22 cellular contexts compared by ENCODE assay signal in the genomic region with DNA sequence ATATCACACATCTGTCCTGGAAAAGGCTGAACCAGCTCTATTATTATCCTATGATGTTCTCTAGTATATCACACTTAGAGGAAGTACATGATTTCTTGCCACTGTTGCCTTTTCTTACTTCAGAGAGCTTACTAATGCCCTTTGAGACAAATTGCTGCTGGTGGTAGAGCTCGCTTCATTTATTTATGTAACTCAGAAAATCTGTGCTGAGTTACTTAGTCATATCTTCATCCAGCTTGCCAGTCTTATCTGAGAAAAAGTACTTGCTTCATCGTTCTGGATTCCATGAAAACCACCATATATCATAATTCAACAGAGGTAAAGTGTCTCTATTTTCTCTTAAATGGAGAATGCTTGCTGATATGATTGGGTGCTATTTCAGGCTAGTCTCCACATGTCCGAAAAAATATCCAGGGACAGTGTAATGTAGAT. TPM values are rescaled to one million over a fixed set of nuclear protein-coding genes. Genes with fewer than 3 reads are reported as not detected.
DNase-seq lines count a peak whose midpoint lies in the region; ATAC-seq, FAIRE-seq and TF ChIP-seq lines count a peak whose summit lies in the region.
"Had no signal": no experiment of that assay in that cellular context is flagged by ENCODE, and none has a peak within 500 bp of the region (broad histone marks: within the 10 kb centered on the region; RNA-seq: fewer than 3 reads in every experiment).

No MANE protein-coding gene starts in this region.

- H3K36me3 ChIP-seq in breast epithelium, result no peaks in the 10 kb centered on the region
- no peaks in the 10 kb centered on the region for H3K36me3 ChIP-seq in keratinocyte (ENCODE audit: control insufficient read depth in 2 of 2, extremely low read depth in 1 of 2, insufficient read depth in 2 of 2, low read length in 2 of 2)
- no peaks in the 10 kb centered on the region for H3K36me3 ChIP-seq in aorta (ENCODE audit: control insufficient read depth in 1 of 2, insufficient read depth in 2 of 2, low read length in 1 of 2)
- no peaks in the 10 kb centered on the region for H3K36me3 ChIP-seq in Caco-2 (ENCODE audit: control insufficient read depth, insufficient read depth, low read length)
- H3K36me3 ChIP-seq: MG63 had no signal

- TF ChIP-seq CTCF in MCF 10A (IDR thresholded peaks at IDR 0.05; ENCODE audit: unreplicated experiment) (no peak), breast epithelium (IDR thresholded peaks at IDR 0.05) (no peak), coronary artery (IDR thresholded peaks at IDR 0.05) (no peak), keratinocyte (optimal IDR thresholded peaks at IDR 0.05 in 1 of 3, IDR thresholded peaks at IDR 0.05 in 1 of 3, conservative IDR thresholded peaks at IDR 0.05 in 1 of 3; ENCODE audit: extremely low read depth in 1 of 3, insufficient read depth in 2 of 3, low read length in 3 of 3) (no peak), Caco-2 (IDR thresholded peaks at IDR 0.05; ENCODE audit: insufficient read depth in 1 of 2, low read depth in 1 of 2, low read length in 1 of 2, severe bottlenecking in 1 of 2, unreplicated experiment in 1 of 2) (no peak)

- no peaks in the 10 kb centered on the region for H4K20me1 ChIP-seq in keratinocyte (ENCODE audit: control insufficient read depth, extremely low read depth, insufficient read depth, low read length)

- H3K27me3 Mint-ChIP-seq in MCF 10A (ENCODE audit: insufficient read depth, unreplicated experiment) (no peaks in the 10 kb centered on the region), Caco-2 (ENCODE audit: insufficient read depth, unreplicated experiment) (no peaks in the 10 kb centered on the region)
- H3K27me3 Mint-ChIP-seq: activated CD4-positive, alpha-beta memory T cell treated with anti-CD3 and anti-CD28 coated beads for 36 hours; progenitor cell of endocrine pancreas; stimulated activated naive CD8-positive, alpha-beta T cell treated with anti-CD3 and anti-CD28 coated beads, Interleukin-15, Interleukin-2, amounts not matched to agents 100 ng/mL and 50 ng/mL, for 24 hours had no signal

- FAIRE-seq in keratinocyte (lab: Jason Lieb, UNC), result peak; percentile 5
- FAIRE-seq: HTR-8/SVneo had no signal

- H3K36me3 Mint-ChIP-seq in MCF 10A (ENCODE audit: insufficient read depth, unreplicated experiment) (peaks cover 7% of the 10 kb centered on the region), Caco-2 (ENCODE audit: insufficient read depth, unreplicated experiment) (no peaks in the 10 kb centered on the region)
- H3K36me3 Mint-ChIP-seq: activated CD4-positive, alpha-beta memory T cell treated with anti-CD3 and anti-CD28 coated beads for 36 hours had no signal

- no peak for ATAC-seq in aorta (ENCODE audit: low FRiP score)
- ATAC-seq: heart right ventricle, PC-3 had no signal

- no peak overlapping the region for H3K9ac ChIP-seq in keratinocyte (ENCODE audit: control insufficient read depth, extremely low read depth, insufficient read depth, low read length)

- 24 to 28% methylated on average over 3 of the region's 3 CpGs for WGBS in aorta, 2 donors

- H2AFZ ChIP-seq in keratinocyte (ENCODE audit: control insufficient read depth, low read length), result no peak overlapping the region

- no peak for TF ChIP-seq POLR2A in breast epithelium (IDR thresholded peaks at IDR 0.05)

- no peaks in the 10 kb centered on the region for H3K79me2 ChIP-seq in keratinocyte (ENCODE audit: control insufficient read depth, insufficient read depth, low read length)

- H3K4me3 Mint-ChIP-seq in MCF 10A (ENCODE audit: unreplicated experiment) (no peak overlapping the region), Caco-2 (ENCODE audit: unreplicated experiment) (no peak overlapping the region)
- H3K4me3 Mint-ChIP-seq: activated CD4-positive, alpha-beta memory T cell treated with anti-CD3 and anti-CD28 coated beads for 36 hours; activated T-helper 1 cell treated with anti-CD3 and anti-CD28 coated beads, Interleukin-12 subunit alpha, Interleukin-12 subunit beta, Interleukin-2, Interleukin-4 antibody, amounts not matched to agents 30 ng/mL and 10 ng/mL and 1 ng/mL, durations not matched to agents 14 hours and 24 hours and 36 hours; endodermal cell; stimulated activated naive CD8-positive, alpha-beta T cell treated with anti-CD3 and anti-CD28 coated beads, Interleukin-15, Interleukin-2, amounts not matched to agents 100 ng/mL and 50 ng/mL, for 24 hours had no signal

- BruUV-seq in MCF 10A (replicated peaks; lab: Mats Ljungman, UMichigan) (no TSS peak), Caco-2 (replicated peaks; lab: Mats Ljungman, UMichigan) (no TSS peak)

- peak overlapping the region; percentile 49 for H3K27ac Mint-ChIP-seq in MCF 10A (ENCODE audit: low read depth, unreplicated experiment)
- no peak overlapping the region for H3K27ac Mint-ChIP-seq in Caco-2 (ENCODE audit: unreplicated experiment)
- H3K27ac Mint-ChIP-seq: activated CD4-positive, alpha-beta memory T cell treated with anti-CD3 and anti-CD28 coated beads for 36 hours; activated T-helper 1 cell treated with anti-CD3 and anti-CD28 coated beads, Interleukin-12 subunit alpha, Interleukin-12 subunit beta, Interleukin-2, Interleukin-4 antibody, amounts not matched to agents 30 ng/mL and 10 ng/mL and 1 ng/mL, durations not matched to agents 14 hours and 24 hours and 36 hours; endodermal cell; progenitor cell of endocrine pancreas; stimulated activated naive CD8-positive, alpha-beta T cell treated with anti-CD3 and anti-CD28 coated beads, Interleukin-15, Interleukin-2, amounts not matched to agents 100 ng/mL and 50 ng/mL, for 24 hours had no signal

- H3K4me1 ChIP-seq in breast epithelium (no peaks in the 10 kb centered on the region), keratinocyte (ENCODE audit: control insufficient read depth, extremely low read depth, insufficient read depth, low read length) (peaks cover 14% of the 10 kb centered on the region), aorta (ENCODE audit: control insufficient read depth in 1 of 2, insufficient read depth in 2 of 2, low read length in 2 of 2) (peaks cover 0 to 1% of the 10 kb centered on the region in 2 donors), Caco-2 (no peaks in the 10 kb centered on the region)

- dilution Hi-C loops in keratinocyte (cut with MboI; ENCODE audit: extremely low pct_ligation_motif_present, low sequenced_read_pairs), result no loop called here

- intact Hi-C loops in MCF 10A (cut with micrococcal nuclease) (no loop called here), breast epithelium (cut with DNase I; ENCODE audit: low total_unique reads) (no loop called here), aorta (cut with DNase I) (loop anchor here in 1 of 2 donors (5.0 kb wide), 1 partner anchor 34 kb away; no protein-coding TSS in a partner anchor), Caco-2 (cut with micrococcal nuclease; ENCODE audit: unreplicated experiment) (no loop called here)

- H3K27ac ChIP-seq in breast epithelium (no peak overlapping the region), coronary artery (peak overlapping the region; percentile 15 to 81), keratinocyte (ENCODE audit: control insufficient read depth, insufficient read depth, low read length) (no peak overlapping the region), aorta (ENCODE audit: low read depth in 1 of 2, low read length in 2 of 2) (no peak overlapping the region)
- H3K27ac ChIP-seq: 22Rv1, heart right ventricle had no signal

- peak overlapping the region; percentile 33 for H3K4me2 ChIP-seq in keratinocyte (ENCODE audit: control insufficient read depth, extremely low read depth, insufficient read depth, low read depth, low read length)

- H3K9me1 ChIP-seq in keratinocyte (ENCODE audit: control insufficient read depth, extremely low read depth, insufficient read depth, low read length), result no peaks in the 10 kb centered on the region

- H3K27me3 ChIP-seq in breast epithelium (no peaks in the 10 kb centered on the region), keratinocyte (ENCODE audit: control insufficient read depth, extremely low read depth, insufficient read depth, low read length) (no peaks in the 10 kb centered on the region), aorta (ENCODE audit: control insufficient read depth in 1 of 2, insufficient read depth in 2 of 2, low read length in 1 of 2) (no peaks in the 10 kb centered on the region), Caco-2 (replicated peaks; ENCODE audit: control insufficient read depth, insufficient read depth, low read length) (no peaks in the 10 kb centered on the region)
- H3K27me3 ChIP-seq: heart right ventricle, MG63 had no signal

- H3K9me3 Mint-ChIP-seq in MCF 10A (ENCODE audit: unreplicated experiment) (no peaks in the 10 kb centered on the region), Caco-2 (ENCODE audit: unreplicated experiment) (no peaks in the 10 kb centered on the region)
- H3K9me3 Mint-ChIP-seq: activated CD4-positive, alpha-beta memory T cell treated with anti-CD3 and anti-CD28 coated beads for 36 hours; stimulated activated naive CD8-positive, alpha-beta T cell treated with anti-CD3 and anti-CD28 coated beads, Interleukin-15, Interleukin-2, amounts not matched to agents 100 ng/mL and 50 ng/mL, for 24 hours had no signal

- POLR2A ChIA-PET in MCF 10A (lab: Yijun Ruan, JAX) (interaction anchor here (0.7 to 2.5 kb wide), 12 partner anchors 12 to 73 kb away, joined by 3 to 18 read pairs (median 4); no protein-coding TSS in a partner anchor), Caco-2 (lab: Charles Lee) (no interaction called here)

- H3K4me1 Mint-ChIP-seq in MCF 10A (ENCODE audit: insufficient read depth, unreplicated experiment) (no peaks in the 10 kb centered on the region), Caco-2 (ENCODE audit: low read depth, unreplicated experiment) (no peaks in the 10 kb centered on the region)
- H3K4me1 Mint-ChIP-seq: endodermal cell had no signal

- CTCF ChIA-PET in MCF 10A (lab: Yijun Ruan, JAX) (interaction anchor here (0.8 to 1.1 kb wide), 2 partner anchors 14 to 15 kb away, joined by 4 to 5 read pairs; no protein-coding TSS in a partner anchor), Caco-2 (lab: Charles Lee) (no interaction called here)

- H3K9me3 ChIP-seq in breast epithelium, result no peaks in the 10 kb centered on the region
- no peaks in the 10 kb centered on the region for H3K9me3 ChIP-seq in keratinocyte (ENCODE audit: control insufficient read depth, low read depth, low read length)
- no peaks in the 10 kb centered on the region for H3K9me3 ChIP-seq in aorta (ENCODE audit: control insufficient read depth, low read length)
- H3K9me3 ChIP-seq in Caco-2, result no peaks in the 10 kb centered on the region
- H3K9me3 ChIP-seq: heart right ventricle, MG63 had no signal

- no peak for DNase-seq in MCF 10A (ENCODE audit: unreplicated experiment)
- DNase-seq in breast epithelium (ENCODE audit: low spot score in 2 of 2), result no peak
- DNase-seq in coronary artery (ENCODE audit: low spot score), result no peak
- DNase-seq in keratinocyte (ENCODE audit: low read depth, low spot score), result no peak
- DNase-seq in aorta, result no peak
- DNase-seq in SHP77 (lab: John Stamatoyannopoulos, UW), result no peak
- DNase-seq in COLO829 (ENCODE audit: low spot score), result no peak
- no peak for DNase-seq in Caco-2
- DNase-seq: activated CD4-positive, alpha-beta memory T cell treated with anti-CD3 and anti-CD28 coated beads for 36 hours; COR-L47; endodermal cell; heart right ventricle; left cardiac atrium; MG63; NCI-H187; NCI-H69; PC-3 had no signal

- H3K4me3 ChIP-seq in breast epithelium (no peak overlapping the region), coronary artery (no peak overlapping the region), keratinocyte (ENCODE audit: control insufficient read depth in 2 of 3, extremely low read depth in 1 of 3, insufficient read depth in 2 of 3, low read depth in 1 of 3, low read length in 3 of 3) (no peak overlapping the region), aorta (ENCODE audit: low read length in 2 of 2) (no peak overlapping the region), Caco-2 (ENCODE audit: low read depth, low read length) (no peak overlapping the region)
- H3K4me3 ChIP-seq: heart right ventricle, MG63 had no signal

RNA-seq across cellular contexts. Expression of a gene that starts 26.6 kb away (rescaled TPM):
- total RNA-seq in MCF 10A (2022) (42.2 and 49.9 TPM in 2 replicates), breast epithelium (10 to 100 TPM; 11.4 to 12.1 (median 12.0) TPM), aorta (10 to 100 TPM; 10.9 to 12.9 TPM), Caco-2 (2022) (5.3 and 5.9 TPM in 2 replicates)
- polyA plus RNA-seq in keratinocyte (4.4 to 8.2 TPM (median 7.5 TPM) in 3 replicates), aorta (1 to 10 TPM; 4.0 to 7.8 TPM)
- 3.0 TPM for polyA plus RNA-seq in keratinocyte (2011; ENCODE audit: low read depth)
- 2.1 and 3.2 TPM in 2 replicates for polyA plus RNA-seq in keratinocyte (2011; cell fraction: cytosol; rRNA removed)
- polyA plus RNA-seq in keratinocyte (2011; cell fraction: nucleus; rRNA removed), result 23.1 and 25.3 TPM in 2 replicates
- 2.8 and 3.3 TPM in 2 replicates for polyA plus RNA-seq in keratinocyte (2012; ENCODE audit: low replicate concordance)
- 2.9 to 12.6 TPM (median 7.7 TPM) in 3 replicates for polyA minus RNA-seq in keratinocyte
- polyA minus RNA-seq in keratinocyte (2011; cell fraction: cytosol; rRNA and poly(A)+ RNA removed), result 4.4 TPM
- 13.3 and 21.6 TPM in 2 replicates for polyA minus RNA-seq in keratinocyte (2011; cell fraction: nucleus; rRNA and poly(A)+ RNA removed)

Comparison
In these comparisons a context has a peak if more than half of its experiments do, and no peak if none do; other contexts are left out.
1. H3K27ac ChIP-seq: peak in coronary artery (2 of 2); none in breast epithelium (0 of 2), keratinocyte (single experiment) and aorta (0 of 2).